ENCODE assay signal across 5 cellular contexts in the genomic region with DNA sequence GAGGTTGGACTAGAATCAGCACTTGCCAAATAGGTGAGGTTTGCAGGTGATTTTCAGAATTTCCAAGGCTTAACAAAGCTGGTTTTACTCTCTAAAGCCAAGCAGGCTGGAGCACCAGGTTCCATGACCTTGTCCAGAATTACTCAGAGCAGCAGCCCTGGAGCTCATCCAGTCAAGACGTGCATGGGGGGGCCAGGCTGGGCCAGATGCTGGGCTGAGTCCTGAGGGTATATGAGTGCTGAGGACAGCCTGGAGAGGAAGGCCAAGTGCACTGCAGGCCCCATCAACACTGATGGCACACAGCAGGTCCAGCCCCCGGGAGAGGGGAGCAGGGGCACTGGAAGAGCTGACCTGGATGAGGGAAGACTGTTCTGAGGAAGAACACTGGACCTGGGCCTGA.
"Had no signal": no experiment of that assay in that cellular context is flagged by ENCODE, and none has a peak within 500 bp of the region (broad histone marks: within the 10 kb centered on the region; RNA-seq: fewer than 3 reads in every experiment).

No MANE protein-coding gene starts in this region.

- DNase-seq: IMR-90 had no signal

- ATAC-seq: HepG2, K562 had no signal

- H3K36me3 Mint-ChIP-seq: IgD-negative memory B cell had no signal

- H3K27ac ChIP-seq: HL-60 had no signal

- H3K4me3 ChIP-seq: K562 had no signal
